1 cellular context compared by ENCODE assay signal in the genomic region with DNA sequence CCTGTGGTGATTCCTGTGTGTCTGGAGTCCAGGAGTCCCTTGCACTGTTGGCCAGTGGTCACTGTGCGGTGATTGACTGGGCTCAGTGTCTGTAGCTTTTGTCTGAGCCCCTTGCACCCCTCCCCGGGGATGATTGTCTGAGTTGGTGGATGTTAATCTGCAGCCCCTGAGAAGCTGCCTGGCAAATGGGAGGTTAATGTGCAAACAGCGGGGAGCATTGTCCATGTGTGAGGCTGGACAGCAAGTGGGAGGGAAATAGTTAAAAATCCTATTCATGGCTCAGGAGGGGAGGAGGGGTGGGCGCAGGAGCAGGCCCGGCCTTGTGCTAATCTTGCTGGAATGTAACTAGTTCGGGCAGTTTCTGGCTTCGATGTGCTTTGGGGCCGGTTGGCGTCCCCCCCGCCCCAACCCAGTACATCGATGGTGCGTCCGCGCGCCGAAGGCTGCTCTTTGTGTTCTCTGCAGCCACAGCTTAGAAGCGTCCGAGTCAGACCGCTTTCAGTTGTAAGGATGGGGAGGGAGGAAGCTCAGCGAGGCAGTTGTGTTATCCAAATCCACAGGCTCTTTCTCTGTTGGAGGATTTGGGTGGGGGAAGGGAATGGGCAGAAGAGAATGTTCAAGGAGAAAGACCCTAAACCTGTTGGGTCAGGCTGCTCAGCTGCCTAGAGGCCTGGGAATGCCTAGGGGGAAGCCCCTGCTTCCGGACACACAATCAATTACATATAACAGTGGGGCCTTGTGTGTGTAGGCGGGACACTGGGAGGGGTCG.
TF ChIP-seq lines count a peak whose summit lies in the region.

No MANE protein-coding gene starts in this region.

TF ChIP-seq in HepG2, 621 proteins besides CTCF, POLR2A, EP300 and RAD21 (continues in another document):
- TF ChIP-seq MYC (CRISPR knock-in tag; IDR thresholded peaks at IDR 0.05; ENCODE audit: borderline replicate concordance) (peak; percentile 2; the same call in 1 of the 2 replicates), ZNF276 (CRISPR knock-in tag; IDR thresholded peaks at IDR 0.05; ENCODE audit: low read depth) (peak; percentile 40; the same call in 1 of the 2 replicates), CHD4 (IDR thresholded peaks at IDR 0.05; ENCODE audit: borderline replicate concordance, low read length) (no peak), ZNF292 (CRISPR knock-in tag; IDR thresholded peaks at IDR 0.05; ENCODE audit: borderline replicate concordance, low read depth) (peak; percentile 66; the same call in 1 of the 2 replicates), HINFP (CRISPR knock-in tag; IDR thresholded peaks at IDR 0.05; ENCODE audit: low read depth) (peak; percentile 19; the same call in 1 of the 2 replicates), ZNF724P (CRISPR knock-in tag; IDR thresholded peaks at IDR 0.05; ENCODE audit: borderline replicate concordance) (peak; percentile 73; the same call in 1 of the 2 replicates), ZNF281 (CRISPR knock-in tag; IDR thresholded peaks at IDR 0.05; ENCODE audit: borderline replicate concordance) (0 out of 2 replicates have a peak, but pooled peaks have one; percentile 25), ZFY (CRISPR knock-in tag; IDR thresholded peaks at IDR 0.05) (0 out of 2 replicates have a peak, but pooled peaks have one; percentile 24), ZNF547 (CRISPR knock-in tag; IDR thresholded peaks at IDR 0.05) (0 out of 2 replicates have a peak, but pooled peaks have one; percentile 58), MTA1 (CRISPR knock-in tag; IDR thresholded peaks at IDR 0.05; ENCODE audit: borderline replicate concordance) (peak; percentile 34; the same call in 1 of the 2 replicates), PATZ1 (CRISPR knock-in tag; IDR thresholded peaks at IDR 0.05) (peak; percentile 32), ASH2L (IDR thresholded peaks at IDR 0.05; ENCODE audit: insufficient read length, low read depth, low read length) (peak; percentile 36), ZNF652 (CRISPR knock-in tag; IDR thresholded peaks at IDR 0.05; ENCODE audit: borderline replicate concordance, low read depth) (peak; percentile 94), ETV5 (CRISPR knock-in tag; IDR thresholded peaks at IDR 0.05; ENCODE audit: borderline replicate concordance) (peak; percentile 76; the same call in 1 of the 2 replicates), KDM5A (IDR thresholded peaks at IDR 0.05; ENCODE audit: borderline replicate concordance, low read length) (no peak), CHCHD3 (CRISPR knock-in tag; IDR thresholded peaks at IDR 0.05) (no peak), CBX2 (IDR thresholded peaks at IDR 0.05; ENCODE audit: low read depth, low read length) (no peak), CBX2 (CRISPR knock-in tag; IDR thresholded peaks at IDR 0.05; ENCODE audit: low read depth) (0 out of 2 replicates have a peak, but pooled peaks have one; percentile 75), ZNF782 (CRISPR knock-in tag; IDR thresholded peaks at IDR 0.05; ENCODE audit: borderline replicate concordance) (no peak), ZNF44 (CRISPR knock-in tag; IDR thresholded peaks at IDR 0.05) (0 out of 2 replicates have a peak, but pooled peaks have one; percentile 48), ZNF703 (CRISPR knock-in tag; IDR thresholded peaks at IDR 0.05; ENCODE audit: borderline replicate concordance) (no peak), NONO (IDR thresholded peaks at IDR 0.05) (no peak), NONO (CRISPR knock-in tag; conservative IDR thresholded peaks at IDR 0.05) (peak; percentile 52; the same call in 1 of the 2 replicates), SPEN (CRISPR knock-in tag; IDR thresholded peaks at IDR 0.05; ENCODE audit: low read depth) (0 out of 2 replicates have a peak, but pooled peaks have one; percentile 18), DZIP1 (CRISPR knock-in tag; IDR thresholded peaks at IDR 0.05) (no peak), SP140L (CRISPR knock-in tag; IDR thresholded peaks at IDR 0.05; ENCODE audit: borderline replicate concordance) (no peak), XRCC5 (optimal IDR thresholded peaks at IDR 0.05; ENCODE audit: low read length) (peak; percentile 29), NRL (CRISPR knock-in tag; IDR thresholded peaks at IDR 0.05; ENCODE audit: borderline replicate concordance) (peak; percentile 15; the same call in 1 of the 2 replicates), ZSCAN25 (CRISPR knock-in tag; IDR thresholded peaks at IDR 0.05) (0 out of 2 replicates have a peak, but pooled peaks have one; percentile 18)
- TF ChIP-seq, protein P1, sequence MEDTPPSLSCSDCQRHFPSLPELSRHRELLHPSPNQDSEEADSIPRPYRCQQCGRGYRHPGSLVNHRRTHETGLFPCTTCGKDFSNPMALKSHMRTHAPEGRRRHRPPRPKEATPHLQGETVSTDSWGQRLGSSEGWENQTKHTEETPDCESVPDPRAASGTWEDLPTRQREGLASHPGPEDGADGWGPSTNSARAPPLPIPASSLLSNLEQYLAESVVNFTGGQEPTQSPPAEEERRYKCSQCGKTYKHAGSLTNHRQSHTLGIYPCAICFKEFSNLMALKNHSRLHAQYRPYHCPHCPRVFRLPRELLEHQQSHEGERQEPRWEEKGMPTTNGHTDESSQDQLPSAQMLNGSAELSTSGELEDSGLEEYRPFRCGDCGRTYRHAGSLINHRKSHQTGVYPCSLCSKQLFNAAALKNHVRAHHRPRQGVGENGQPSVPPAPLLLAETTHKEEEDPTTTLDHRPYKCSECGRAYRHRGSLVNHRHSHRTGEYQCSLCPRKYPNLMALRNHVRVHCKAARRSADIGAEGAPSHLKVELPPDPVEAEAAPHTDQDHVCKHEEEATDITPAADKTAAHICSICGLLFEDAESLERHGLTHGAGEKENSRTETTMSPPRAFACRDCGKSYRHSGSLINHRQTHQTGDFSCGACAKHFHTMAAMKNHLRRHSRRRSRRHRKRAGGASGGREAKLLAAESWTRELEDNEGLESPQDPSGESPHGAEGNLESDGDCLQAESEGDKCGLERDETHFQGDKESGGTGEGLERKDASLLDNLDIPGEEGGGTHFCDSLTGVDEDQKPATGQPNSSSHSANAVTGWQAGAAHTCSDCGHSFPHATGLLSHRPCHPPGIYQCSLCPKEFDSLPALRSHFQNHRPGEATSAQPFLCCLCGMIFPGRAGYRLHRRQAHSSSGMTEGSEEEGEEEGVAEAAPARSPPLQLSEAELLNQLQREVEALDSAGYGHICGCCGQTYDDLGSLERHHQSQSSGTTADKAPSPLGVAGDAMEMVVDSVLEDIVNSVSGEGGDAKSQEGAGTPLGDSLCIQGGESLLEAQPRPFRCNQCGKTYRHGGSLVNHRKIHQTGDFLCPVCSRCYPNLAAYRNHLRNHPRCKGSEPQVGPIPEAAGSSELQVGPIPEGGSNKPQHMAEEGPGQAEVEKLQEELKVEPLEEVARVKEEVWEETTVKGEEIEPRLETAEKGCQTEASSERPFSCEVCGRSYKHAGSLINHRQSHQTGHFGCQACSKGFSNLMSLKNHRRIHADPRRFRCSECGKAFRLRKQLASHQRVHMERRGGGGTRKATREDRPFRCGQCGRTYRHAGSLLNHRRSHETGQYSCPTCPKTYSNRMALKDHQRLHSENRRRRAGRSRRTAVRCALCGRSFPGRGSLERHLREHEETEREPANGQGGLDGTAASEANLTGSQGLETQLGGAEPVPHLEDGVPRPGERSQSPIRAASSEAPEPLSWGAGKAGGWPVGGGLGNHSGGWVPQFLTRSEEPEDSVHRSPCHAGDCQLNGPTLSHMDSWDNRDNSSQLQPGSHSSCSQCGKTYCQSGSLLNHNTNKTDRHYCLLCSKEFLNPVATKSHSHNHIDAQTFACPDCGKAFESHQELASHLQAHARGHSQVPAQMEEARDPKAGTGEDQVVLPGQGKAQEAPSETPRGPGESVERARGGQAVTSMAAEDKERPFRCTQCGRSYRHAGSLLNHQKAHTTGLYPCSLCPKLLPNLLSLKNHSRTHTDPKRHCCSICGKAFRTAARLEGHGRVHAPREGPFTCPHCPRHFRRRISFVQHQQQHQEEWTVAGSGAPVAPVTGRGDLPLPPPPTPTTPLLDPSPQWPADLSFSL (CRISPR knock-in tag; IDR thresholded peaks at IDR 0.05): peak; percentile 63
- TF ChIP-seq, protein P2, sequence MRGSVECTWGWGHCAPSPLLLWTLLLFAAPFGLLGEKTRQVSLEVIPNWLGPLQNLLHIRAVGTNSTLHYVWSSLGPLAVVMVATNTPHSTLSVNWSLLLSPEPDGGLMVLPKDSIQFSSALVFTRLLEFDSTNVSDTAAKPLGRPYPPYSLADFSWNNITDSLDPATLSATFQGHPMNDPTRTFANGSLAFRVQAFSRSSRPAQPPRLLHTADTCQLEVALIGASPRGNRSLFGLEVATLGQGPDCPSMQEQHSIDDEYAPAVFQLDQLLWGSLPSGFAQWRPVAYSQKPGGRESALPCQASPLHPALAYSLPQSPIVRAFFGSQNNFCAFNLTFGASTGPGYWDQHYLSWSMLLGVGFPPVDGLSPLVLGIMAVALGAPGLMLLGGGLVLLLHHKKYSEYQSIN (CRISPR knock-in tag; IDR thresholded peaks at IDR 0.05; ENCODE audit: borderline replicate concordance): no peak
- TF ChIP-seq, protein P3, sequence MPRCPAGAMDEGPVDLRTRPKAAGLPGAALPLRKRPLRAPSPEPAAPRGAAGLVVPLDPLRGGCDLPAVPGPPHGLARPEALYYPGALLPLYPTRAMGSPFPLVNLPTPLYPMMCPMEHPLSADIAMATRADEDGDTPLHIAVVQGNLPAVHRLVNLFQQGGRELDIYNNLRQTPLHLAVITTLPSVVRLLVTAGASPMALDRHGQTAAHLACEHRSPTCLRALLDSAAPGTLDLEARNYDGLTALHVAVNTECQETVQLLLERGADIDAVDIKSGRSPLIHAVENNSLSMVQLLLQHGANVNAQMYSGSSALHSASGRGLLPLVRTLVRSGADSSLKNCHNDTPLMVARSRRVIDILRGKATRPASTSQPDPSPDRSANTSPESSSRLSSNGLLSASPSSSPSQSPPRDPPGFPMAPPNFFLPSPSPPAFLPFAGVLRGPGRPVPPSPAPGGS (CRISPR knock-in tag; IDR thresholded peaks at IDR 0.05): peak; percentile 24; the same call in 1 of the 2 replicates
